Comparison of ENCODE assay signal across 22 cellular contexts in genomic region chr22:44814266-44815098, GRCh38.
DNase-seq lines count a peak whose midpoint lies in the region; ATAC-seq, FAIRE-seq and TF ChIP-seq lines count a peak whose summit lies in the region.
"Had no signal": no experiment of that assay in that cellular context is flagged by ENCODE, and none has a peak within 500 bp of the region (broad histone marks: within the 10 kb centered on the region; RNA-seq: fewer than 3 reads in every experiment).

No MANE protein-coding gene starts in this region.

- H4K8ac ChIP-seq in IMR-90 (ENCODE audit: low read depth in 2 of 2, low read length in 2 of 2): no peak overlapping the region

- no peak overlapping the region for H3K4ac ChIP-seq in IMR-90 (ENCODE audit: low read depth, low read length)

- peaks cover 4% of the 10 kb centered on the region for H3K9me3 Mint-ChIP-seq in stimulated activated memory B cell treated with anti-CD40 and anti-IgM and Interleukin-4, amounts not matched to agents 10 μg/mL and 1 μg/mL and 100 μg/mL, for 72 hours
- H3K9me3 Mint-ChIP-seq: CD4-positive, CD25-positive, alpha-beta regulatory T cell had no signal

- BruUV-seq in IMR-90 (replicated peaks; lab: Mats Ljungman, UMichigan): no TSS peak

- no peak overlapping the region for H3K18ac ChIP-seq in IMR-90 (ENCODE audit: low read depth, low read length)

- no peak overlapping the region for H3K4me3 Mint-ChIP-seq in stimulated activated memory B cell treated with anti-CD40 and anti-IgM and Interleukin-4, amounts not matched to agents 10 μg/mL and 1 μg/mL and 100 μg/mL, for 72 hours
- H3K4me3 Mint-ChIP-seq: CD4-positive, CD25-positive, alpha-beta regulatory T cell had no signal

- in situ Hi-C loops in IMR-90 (cut with MboI; ENCODE audit: low sequenced_read_pairs): no loop called here

- no peak overlapping the region for H2BK120ac ChIP-seq in IMR-90 (ENCODE audit: low read depth, low read length)

- H3K27ac ChIP-seq in right atrium auricular region: no peak overlapping the region
- H3K27ac ChIP-seq in IMR-90 (ENCODE audit: insufficient read depth, low read length): no peak overlapping the region
- H3K27ac ChIP-seq: SJCRH30 had no signal

- no peak overlapping the region for H3K23ac ChIP-seq in IMR-90 (ENCODE audit: low read depth, low read length)

- H4K5ac ChIP-seq in IMR-90 (ENCODE audit: low read depth, low read length): no peak overlapping the region

- whole genome bisulfite sequencing in IMR-90 (ENCODE audit: extremely low coverage in 2 of 2, insufficient read length in 1 of 2), 2 experiments: 83% methylated on average over 6 of the region's 25 CpGs; no CpG with 5 or more reads in 1 of the 2 experiments

- intact Hi-C loops in Right ventricle myocardium superior (cut with DNase I): no loop called here
- intact Hi-C loops in IMR-90 (cut with micrococcal nuclease): no loop called here
- intact Hi-C loops in mucosa of descending colon (cut with DNase I, micrococcal nuclease): no loop called here

- H3K4me3 ChIP-seq in right atrium auricular region (no peak overlapping the region), IMR-90 (ENCODE audit: insufficient read depth, low read depth, low read length) (no peak overlapping the region), mucosa of descending colon (no peak overlapping the region)
- H3K4me3 ChIP-seq: SJCRH30 had no signal

- H3K14ac ChIP-seq in IMR-90 (replicated peaks; ENCODE audit: low read depth, low read length): no peak overlapping the region

- no peaks in the 10 kb centered on the region for H4K20me1 ChIP-seq in IMR-90 (ENCODE audit: insufficient read depth, low read length)

- peak overlapping the region; percentile 11 for H2AFZ ChIP-seq in IMR-90 (replicated peaks; ENCODE audit: low read length, poor library complexity)

- H3K36me3 ChIP-seq in right atrium auricular region (no peaks in the 10 kb centered on the region), IMR-90 (ENCODE audit: control insufficient read depth, insufficient read depth, low read length) (no peaks in the 10 kb centered on the region), mucosa of descending colon (ENCODE audit: low read depth) (no peaks in the 10 kb centered on the region)
- H3K36me3 ChIP-seq: SJCRH30 had no signal

- DNase-seq in Right ventricle myocardium superior: peak; percentile 32
- DNase-seq in right atrium auricular region (ENCODE audit: low spot score): no peak
- no peak for DNase-seq in IMR-90
- peak in 2 of 3 donors; percentile 9 to 37 for DNase-seq in mucosa of descending colon
- DNase-seq in urothelium cell line (ENCODE audit: low spot score): no peak
- no peak for DNase-seq in T-helper 1 cell
- DNase-seq: CD4-positive, CD25-positive, alpha-beta regulatory T cell; DMS53; Kasumi-1; NCI-H1092 treated with DMSO at 0.1 percent for 48 hours; NCI-H1436; NCI-H187; NCI-H2081 treated with DMSO at 0.1 percent for 48 hours; NCI-H2171; NCI-H226; NCI-H510A; SJCRH30 had no signal

- no peaks in the 10 kb centered on the region for H3K4me1 Mint-ChIP-seq in stimulated activated memory B cell treated with anti-CD40 and anti-IgM and Interleukin-4, amounts not matched to agents 10 μg/mL and 1 μg/mL and 100 μg/mL, for 72 hours
- H3K4me1 Mint-ChIP-seq: CD4-positive, CD25-positive, alpha-beta regulatory T cell had no signal

- no peak overlapping the region for H2AK5ac ChIP-seq in IMR-90 (ENCODE audit: low read depth, low read length)

- ATAC-seq in Right ventricle myocardium superior (ENCODE audit: poor library complexity): no peak
- ATAC-seq in IMR-90 (ENCODE audit: low read depth): no peak
- no peak for ATAC-seq in mucosa of descending colon
- peak; percentile 4 for ATAC-seq in stimulated activated memory B cell treated with anti-CD40 and anti-IgM and Interleukin-4, amounts not matched to agents 10 μg/mL and 1 μg/mL and 100 μg/mL, for 72 hours

- FAIRE-seq in urothelium cell line (lab: Jason Lieb, UNC): no peak
- FAIRE-seq: D721Med, GM18507, H54, RCC 7860 had no signal

- no peak overlapping the region for H2BK20ac ChIP-seq in IMR-90 (ENCODE audit: low read depth, low read length)

- H3K9me3 ChIP-seq in right atrium auricular region: peaks cover 0 to 4% of the 10 kb centered on the region in 2 donors
- peaks cover 3% of the 10 kb centered on the region; the same call in 1 of the 2 replicates for H3K9me3 ChIP-seq in IMR-90 (ENCODE audit: control insufficient read depth, insufficient read depth, low read length)
- H3K9me3 ChIP-seq in mucosa of descending colon: no peaks in the 10 kb centered on the region
- H3K9me3 ChIP-seq: SJCRH30 had no signal

- no peaks in the 10 kb centered on the region for H3K79me1 ChIP-seq in IMR-90 (ENCODE audit: low read depth in 1 of 2, low read length in 2 of 2)

- TF ChIP-seq RAD21 in IMR-90 (IDR thresholded peaks at IDR 0.05; ENCODE audit: low read length): no peak

- H3K27me3 Mint-ChIP-seq in stimulated activated memory B cell treated with anti-CD40 and anti-IgM and Interleukin-4, amounts not matched to agents 10 μg/mL and 1 μg/mL and 100 μg/mL, for 72 hours: peaks cover 15% of the 10 kb centered on the region

- no peaks in the 10 kb centered on the region for H3K36me3 Mint-ChIP-seq in stimulated activated memory B cell treated with anti-CD40 and anti-IgM and Interleukin-4, amounts not matched to agents 10 μg/mL and 1 μg/mL and 100 μg/mL, for 72 hours
- H3K36me3 Mint-ChIP-seq: CD4-positive, CD25-positive, alpha-beta regulatory T cell had no signal

- TF ChIP-seq CTCF in right atrium auricular region (IDR thresholded peaks at IDR 0.05) (no peak), IMR-90 (conservative IDR thresholded peaks at IDR 0.05; ENCODE audit: low read depth, low read length) (no peak), mucosa of descending colon (IDR thresholded peaks at IDR 0.05) (no peak)

- no peaks in the 10 kb centered on the region for H3K9me1 ChIP-seq in IMR-90 (ENCODE audit: insufficient read depth, low read length)

- no peak overlapping the region for H3K56ac ChIP-seq in IMR-90 (ENCODE audit: extremely low read depth, insufficient read depth, low read length)

- CTCF ChIA-PET in IMR-90 (lab: Yijun Ruan, JAX): no interaction called here

- no peak overlapping the region for H2BK15ac ChIP-seq in IMR-90 (ENCODE audit: low read depth, low read length)

- H3K4me2 ChIP-seq in IMR-90 (ENCODE audit: low read depth, low read length): no peak overlapping the region

- H3K9ac ChIP-seq in IMR-90 (ENCODE audit: low read depth, low read length): no peak overlapping the region

- dilution Hi-C loops in IMR-90 (cut with HindIII; ENCODE audit: low sequenced_read_pairs, unreplicated experiment): no loop called here

- H2BK5ac ChIP-seq in IMR-90 (ENCODE audit: low read depth, low read length, poor library complexity, severe bottlenecking): no peak overlapping the region

- H3K4me1 ChIP-seq in right atrium auricular region (no peaks in the 10 kb centered on the region), IMR-90 (ENCODE audit: control insufficient read depth, insufficient read depth, low read length) (no peaks in the 10 kb centered on the region), mucosa of descending colon (ENCODE audit: low read depth) (no peaks in the 10 kb centered on the region)
- H3K4me1 ChIP-seq: SJCRH30 had no signal

- no peak overlapping the region for H3K27ac Mint-ChIP-seq in stimulated activated memory B cell treated with anti-CD40 and anti-IgM and Interleukin-4, amounts not matched to agents 10 μg/mL and 1 μg/mL and 100 μg/mL, for 72 hours
- H3K27ac Mint-ChIP-seq: CD4-positive, CD25-positive, alpha-beta regulatory T cell had no signal

- POLR2A ChIA-PET in IMR-90 (lab: Charles Lee; ENCODE audit: unreplicated experiment): no interaction called here

- H3K27me3 ChIP-seq in right atrium auricular region (no peaks in the 10 kb centered on the region), IMR-90 (ENCODE audit: control insufficient read depth, insufficient read depth, low read length) (peaks cover 8% of the 10 kb centered on the region; the same call in 1 of the 2 replicates)
- H3K27me3 ChIP-seq: SJCRH30 had no signal

- no peak for TF ChIP-seq POLR2A in IMR-90 (IDR thresholded peaks at IDR 0.05; ENCODE audit: low read depth, low read length)

- H4K91ac ChIP-seq in IMR-90 (ENCODE audit: insufficient read depth, low read depth, low read length): no peak overlapping the region

- no peak overlapping the region for H2AK9ac ChIP-seq in IMR-90 (replicated peaks; ENCODE audit: low read depth, low read length, poor library complexity)

TF ChIP-seq in IMR-90, 13 proteins besides CTCF, POLR2A, EP300 and RAD21 (continues in another document):
- TF ChIP-seq RFX5 (IDR thresholded peaks at IDR 0.05; ENCODE audit: low read depth, low read length): no peak
- no peak for TF ChIP-seq MAZ (IDR thresholded peaks at IDR 0.05; ENCODE audit: borderline replicate concordance, low read depth, low read length)
- no peak for TF ChIP-seq RCOR1 (IDR thresholded peaks at IDR 0.05; ENCODE audit: insufficient replicate concordance, low read length)
- TF ChIP-seq CEBPB (IDR thresholded peaks at IDR 0.05; ENCODE audit: low read depth, low read length): no peak
- no peak for TF ChIP-seq SMC3 (IDR thresholded peaks at IDR 0.05; ENCODE audit: low read depth, low read length)
- TF ChIP-seq NFE2L2 (IDR thresholded peaks at IDR 0.05; ENCODE audit: low read depth, low read length): no peak
- TF ChIP-seq USF2 (IDR thresholded peaks at IDR 0.05; ENCODE audit: low read depth, low read length): no peak
- no peak for TF ChIP-seq MAFK (IDR thresholded peaks at IDR 0.05; ENCODE audit: low read depth, low read length)
- no peak for TF ChIP-seq FOS (IDR thresholded peaks at IDR 0.05; ENCODE audit: low read depth, low read length)
- TF ChIP-seq BHLHE40 (IDR thresholded peaks at IDR 0.05; ENCODE audit: low read depth, low read length): no peak
- no peak for TF ChIP-seq MXI1 (IDR thresholded peaks at IDR 0.05; ENCODE audit: borderline replicate concordance, low read depth, low read length)
- no peak for TF ChIP-seq ELK1 (IDR thresholded peaks at IDR 0.05; ENCODE audit: borderline replicate concordance, low read depth, low read length)

Comparison
In these comparisons a context has a peak if more than half of its experiments do, and no peak if none do; other contexts are left out.
1. DNase-seq: peak in Right ventricle myocardium superior (single experiment) and mucosa of descending colon (2 of 3); none in right atrium auricular region (single experiment), IMR-90 (single experiment), urothelium cell line (single experiment) and T-helper 1 cell (0 of 5).